ENCODE assay signal across 21 cellular contexts in the genomic region with DNA sequence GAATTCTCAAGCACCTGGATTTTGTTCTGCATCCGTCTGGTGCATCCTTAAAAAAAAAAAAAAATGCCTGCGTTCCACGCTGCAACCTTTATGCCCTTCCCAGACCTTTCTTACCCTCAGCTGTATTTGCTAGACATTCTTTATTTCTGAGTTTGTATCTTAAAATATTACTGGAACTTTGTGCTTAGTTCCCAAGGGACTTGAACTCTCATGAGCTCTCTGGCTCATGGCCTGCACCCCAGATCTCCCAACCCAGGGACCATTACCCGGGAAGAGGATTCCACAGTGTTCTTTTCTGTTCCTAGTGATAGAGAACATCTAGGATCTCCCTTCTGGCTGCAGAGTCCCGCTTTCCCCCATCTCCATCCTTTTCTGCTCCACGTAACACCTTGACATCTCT. TPM values are rescaled to one million over a fixed set of nuclear protein-coding genes. Genes with fewer than 3 reads are reported as not detected.
DNase-seq lines count a peak whose midpoint lies in the region; ATAC-seq, FAIRE-seq and TF ChIP-seq lines count a peak whose summit lies in the region.
"Had no signal": no experiment of that assay in that cellular context is flagged by ENCODE, and none has a peak within 500 bp of the region (broad histone marks: within the 10 kb centered on the region; RNA-seq: fewer than 3 reads in every experiment).

No MANE protein-coding gene starts in this region.

- H2BK5ac ChIP-seq in H9 (ENCODE audit: insufficient read length, low read length): no peak overlapping the region

- H3K9ac ChIP-seq in H9 (ENCODE audit: extremely low read depth, insufficient read length, low read length) (no peak overlapping the region), neural progenitor cell (no peak overlapping the region)
- H3K9ac ChIP-seq: GM23248 had no signal

- H3K27ac Mint-ChIP-seq in H9: peak overlapping the region in 2 of 3 experiments; percentile 26 to 88; a peak in 2 of 7 replicates
- peak overlapping the region; percentile 59 for H3K27ac Mint-ChIP-seq in neural progenitor cell

- H3K4ac ChIP-seq in H9 (ENCODE audit: low read depth, low read length): no peak overlapping the region

- H4K91ac ChIP-seq in H9 (ENCODE audit: insufficient read length, low read depth, low read length): no peak overlapping the region

- no peak overlapping the region for H3T11ph ChIP-seq in H9 (ENCODE audit: low read length)

- intact Hi-C loops in pancreas (cut with DNase I): no loop called here

- WGBS in H9 (ENCODE audit: extremely low coverage, insufficient read length, low lambda C conversion rate): no CpG with 5 or more reads among the region's 6 CpGs
- whole genome bisulfite sequencing in pancreas, 2 donors: 90 to 95% methylated on average over 6 of the region's 6 CpGs

- TF ChIP-seq CTCF in H9 (conservative IDR thresholded peaks at IDR 0.05) (no peak), neural progenitor cell (IDR thresholded peaks at IDR 0.05) (no peak), thoracic aorta (IDR thresholded peaks at IDR 0.05) (no peak), pancreas (IDR thresholded peaks at IDR 0.05) (no peak)

- no peak overlapping the region for H2BK20ac ChIP-seq in H9 (ENCODE audit: low read depth, low read length, poor library complexity, severe bottlenecking)

- H2AFZ ChIP-seq in H9 (ENCODE audit: low read length) (no peak overlapping the region), neural progenitor cell (replicated peaks) (no peak overlapping the region)
- H2AFZ ChIP-seq: GM23248, PC-9 had no signal

- no peak overlapping the region for H3K23ac ChIP-seq in H9 (ENCODE audit: insufficient read length, low read depth, low read length)

- H4K20me1 ChIP-seq in H9 (ENCODE audit: control insufficient read depth, insufficient read depth, insufficient read length): no peaks in the 10 kb centered on the region
- no peaks in the 10 kb centered on the region for H4K20me1 ChIP-seq in neural progenitor cell (ENCODE audit: low read depth)

- H3K14ac ChIP-seq in H9 (ENCODE audit: insufficient read depth, low read length): no peak overlapping the region

- no peak for DNase-seq in H9
- no peak for DNase-seq in neural progenitor cell (ENCODE audit: low spot score)
- no peak for DNase-seq in thoracic aorta (ENCODE audit: low spot score)
- no peak for DNase-seq in urothelium cell line (ENCODE audit: low spot score)
- no peak for DNase-seq in pancreas
- no peak for DNase-seq in HT-29 (ENCODE audit: low spot score)
- DNase-seq in central memory CD4-positive, alpha-beta T cell: no peak
- DNase-seq: C1 segment of cervical spinal cord; CD8-positive, alpha-beta memory T cell; GM23248; HCEC 1CT; NCI-H1105 treated with DMSO at 0.1 percent for 48 hours; NCI-H1694; NCI-H2107; NCI-H226; NCI-H524 treated with DMSO at 0.1 percent for 48 hours; PC-9 had no signal

- H4K5ac ChIP-seq in H9 (ENCODE audit: insufficient read length, low read depth, low read length): no peak overlapping the region

- no peak overlapping the region for H3K4me2 ChIP-seq in H9 (ENCODE audit: insufficient read depth, insufficient read length, low read length)
- no peak overlapping the region for H3K4me2 ChIP-seq in neural progenitor cell
- H3K4me2 ChIP-seq: PC-9 had no signal

- H2BK12ac ChIP-seq in H9 (ENCODE audit: insufficient read length, low read depth, low read length): no peak overlapping the region

- no peak overlapping the region for H3K18ac ChIP-seq in H9 (ENCODE audit: insufficient read length, low read depth, low read length)

- no peaks in the 10 kb centered on the region for H3K9me3 Mint-ChIP-seq in H9
- no peaks in the 10 kb centered on the region for H3K9me3 Mint-ChIP-seq in neural progenitor cell
- H3K9me3 Mint-ChIP-seq: CD8-positive, alpha-beta memory T cell had no signal

- H3K4me3 Mint-ChIP-seq in H9 (no peak overlapping the region), neural progenitor cell (no peak overlapping the region)
- H3K4me3 Mint-ChIP-seq: CD8-positive, alpha-beta memory T cell had no signal

- no peak overlapping the region for H3K56ac ChIP-seq in H9 (ENCODE audit: insufficient read length, low read depth, low read length)

- no peak overlapping the region for H2BK120ac ChIP-seq in H9 (ENCODE audit: low read depth, low read length, poor library complexity, severe bottlenecking)

- H3K27me3 ChIP-seq in H9 (ENCODE audit: insufficient read depth, low read length) (no peaks in the 10 kb centered on the region), neural progenitor cell (no peaks in the 10 kb centered on the region), thoracic aorta (replicated peaks; ENCODE audit: insufficient read depth) (no peaks in the 10 kb centered on the region), pancreas (no peaks in the 10 kb centered on the region)

- FAIRE-seq in urothelium cell line (lab: Jason Lieb, UNC) (no peak), pancreas (lab: Jason Lieb, UNC) (no peak)
- FAIRE-seq: GM12891, GM18507, K562 had no signal

- H3K27me3 Mint-ChIP-seq in H9 (ENCODE audit: low read depth): no peaks in the 10 kb centered on the region
- H3K27me3 Mint-ChIP-seq in neural progenitor cell (ENCODE audit: insufficient read depth, low read depth): peaks cover 3% of the 10 kb centered on the region
- H3K27me3 Mint-ChIP-seq: CD8-positive, alpha-beta memory T cell had no signal

- H3K79me2 ChIP-seq in H9 (ENCODE audit: insufficient read depth, low read length) (no peaks in the 10 kb centered on the region), neural progenitor cell (ENCODE audit: low read depth) (no peaks in the 10 kb centered on the region)

- H3K36me3 Mint-ChIP-seq in H9 (ENCODE audit: insufficient read depth in 1 of 3, low read depth in 3 of 3): peaks cover 0 to 14% (median 4%) of the 10 kb centered on the region in 3 experiments; a peak in 5 of 7 replicates
- peaks cover 3% of the 10 kb centered on the region for H3K36me3 Mint-ChIP-seq in neural progenitor cell

- no peak overlapping the region for H2BK15ac ChIP-seq in H9 (ENCODE audit: low read depth, low read length)

- H3K23me2 ChIP-seq in H9 (ENCODE audit: insufficient read length, low read depth, low read length, poor library complexity, severe bottlenecking): no peaks in the 10 kb centered on the region

- H4K8ac ChIP-seq in H9 (replicated peaks; ENCODE audit: insufficient read length, low read depth, low read length): no peak overlapping the region

- H3K36me3 ChIP-seq in neural progenitor cell: no peaks in the 10 kb centered on the region
- no peaks in the 10 kb centered on the region for H3K36me3 ChIP-seq in thoracic aorta
- H3K36me3 ChIP-seq in pancreas: no peaks in the 10 kb centered on the region

- H3K4me1 Mint-ChIP-seq in H9 (peaks cover 27 to 40% of the 10 kb centered on the region in 2 experiments), neural progenitor cell (peaks cover 28% of the 10 kb centered on the region)

- H3K4me3 ChIP-seq in neural progenitor cell (no peak overlapping the region), thoracic aorta (peak overlapping the region; percentile 10), pancreas (no peak overlapping the region)
- H3K4me3 ChIP-seq: GM23248, K562, PC-9 had no signal

- H2AK5ac ChIP-seq in H9 (ENCODE audit: insufficient read length, low read length): no peak overlapping the region

- H3K9me3 ChIP-seq in H9 (ENCODE audit: control insufficient read depth, low read depth, low read length): no peaks in the 10 kb centered on the region
- H3K9me3 ChIP-seq in neural progenitor cell (ENCODE audit: low read depth): no peaks in the 10 kb centered on the region
- H3K9me3 ChIP-seq in thoracic aorta: no peaks in the 10 kb centered on the region
- H3K9me3 ChIP-seq in pancreas: no peaks in the 10 kb centered on the region

- no peaks in the 10 kb centered on the region for H3K79me1 ChIP-seq in H9 (ENCODE audit: insufficient read depth, low read depth, low read length, poor library complexity, severe bottlenecking)

- H3K27ac ChIP-seq in H9 (ENCODE audit: insufficient read length, low read depth, low read length) (no peak overlapping the region), cingulate gyrus (ENCODE audit: low read depth, low read length) (peak overlapping the region; percentile 15), neural progenitor cell (no peak overlapping the region), thoracic aorta (peak overlapping the region; percentile 84 to 96), pancreas (no peak overlapping the region)
- H3K27ac ChIP-seq: GM23248, PC-9 had no signal

- H3K4me1 ChIP-seq in H9 (ENCODE audit: insufficient read depth, low read length) (peaks cover 8% of the 10 kb centered on the region; the same call in 1 of the 2 replicates), neural progenitor cell (peaks cover 11% of the 10 kb centered on the region), thoracic aorta (ENCODE audit: control insufficient read depth in 1 of 2, low read depth in 2 of 2) (peaks cover 35 to 67% of the 10 kb centered on the region in 2 donors), pancreas (no peaks in the 10 kb centered on the region)

- ATAC-seq in thoracic aorta (ENCODE audit: insufficient number of reproducible peaks, low FRiP score, low read depth) (no peak), pancreas (no peak)
- ATAC-seq: K562 had no signal

- H3F3A ChIP-seq in neural progenitor cell (ENCODE audit: low read depth): no peaks in the 10 kb centered on the region

RNA-seq across cellular contexts. Expression of gene CLEC18A, which starts 28.9 kb away (rescaled TPM):
- 0.75 and 1.6 TPM in 2 replicates for total RNA-seq in H9 (2021)
- total RNA-seq in neural progenitor cell (ENCODE audit: low replicate concordance): 5.9 and 14.5 TPM in 2 replicates
- 10 to 100 TPM; 12.4 to 21.9 TPM for total RNA-seq in thoracic aorta
- 1 to 10 TPM in 1 of 6 donors, under 1 TPM in 5; 0.28 to 1.6 (median 0.35) TPM for total RNA-seq in pancreas
- polyA plus RNA-seq in pancreas: 1 to 10 TPM; 2.2 to 5.5 TPM
- total RNA-seq in HT-29 (2014; rRNA removed; shearing (Covaris generic)): not detected in 2 replicates
- polyA plus RNA-seq: CD8-positive, alpha-beta memory T cell had no signal

Comparison
In these comparisons a context has a peak if more than half of its experiments do, and no peak if none do; other contexts are left out.
1. H3K27ac ChIP-seq: peak in cingulate gyrus (single experiment) and thoracic aorta (2 of 2); none in H9 (single experiment), neural progenitor cell (single experiment) and pancreas (0 of 4).